In genomic region chr12:46770501-46771183, GRCh38 we compare ENCODE assay signal across 1 cellular context.
TF ChIP-seq lines count a peak whose summit lies in the region.

No MANE protein-coding gene starts in this region.

TF ChIP-seq in H1, 55 proteins besides CTCF, POLR2A, EP300 and RAD21 (continued from another document):
- TF ChIP-seq PHF8 (conservative IDR thresholded peaks at IDR 0.05; ENCODE audit: low read depth, low read length) (no peak), KDM5A (IDR thresholded peaks at IDR 0.05; ENCODE audit: low read length) (no peak), USF2 (IDR thresholded peaks at IDR 0.05; ENCODE audit: low read length) (no peak), JUN (IDR thresholded peaks at IDR 0.05; ENCODE audit: low read depth, low read length) (no peak), RFX5 (IDR thresholded peaks at IDR 0.05; ENCODE audit: borderline replicate concordance, low read depth, low read length) (no peak), CTBP2 (IDR thresholded peaks at IDR 0.05; ENCODE audit: borderline replicate concordance, insufficient read depth, insufficient read length, low read length) (no peak), SAP30 (IDR thresholded peaks at IDR 0.05; ENCODE audit: insufficient read depth, insufficient replicate concordance, low read length) (no peak), RXRA (IDR thresholded peaks at IDR 0.05; ENCODE audit: insufficient read depth, low read depth, low read length) (no peak), EZH2 (IDR thresholded peaks at IDR 0.05; ENCODE audit: low read depth, low read length, severe bottlenecking) (no peak), POLR2AphosphoS5 (IDR thresholded peaks at IDR 0.05; ENCODE audit: low read depth, low read length) (no peak), TAF7 (optimal IDR thresholded peaks at IDR 0.05; ENCODE audit: borderline replicate concordance, low read depth, low read length) (no peak)
